Comparison of ENCODE assay signal across 9 cellular contexts in genomic region chr9:107284636-107285035, GRCh38. TPM values are rescaled to one million over a fixed set of nuclear protein-coding genes. Genes with fewer than 3 reads are reported as not detected.
DNase-seq lines count a peak whose midpoint lies in the region; ATAC-seq, FAIRE-seq and TF ChIP-seq lines count a peak whose summit lies in the region.
"Had no signal": no experiment of that assay in that cellular context is flagged by ENCODE, and none has a peak within 500 bp of the region (broad histone marks: within the 10 kb centered on the region; RNA-seq: fewer than 3 reads in every experiment).

No MANE protein-coding gene starts in this region.

- TF ChIP-seq EP300 in HepG2 (IDR thresholded peaks at IDR 0.05; ENCODE audit: low read depth in 2 of 2, low read length in 2 of 2) (peak in 1 of 2 experiments; percentile 63; a peak in 2 of 4 replicates), HepG2 (CRISPR knock-in tag; IDR thresholded peaks at IDR 0.05; ENCODE audit: borderline replicate concordance) (no peak)

- peak overlapping the region; percentile 93 for H3K27ac Mint-ChIP-seq in activated T-cell treated with anti-CD3 and anti-CD28 coated beads, Interleukin-2, amount 50 U/mL, for 24 hours
- peak overlapping the region; percentile 95 for H3K27ac Mint-ChIP-seq in activated naive CD8-positive, alpha-beta T cell treated with anti-CD3 and anti-CD28 coated beads for 36 hours

- H2AFZ ChIP-seq in HepG2 (ENCODE audit: low read length), result no peak overlapping the region

- peak in 1 of 2 experiments; percentile 73; a peak in 2 of 4 replicates for TF ChIP-seq POLR2A in HepG2 (IDR thresholded peaks at IDR 0.05; ENCODE audit: insufficient read depth in 1 of 2, low read depth in 2 of 2, low read length in 2 of 2)

- peaks cover 63% of the 10 kb centered on the region for H3K4me1 Mint-ChIP-seq in activated T-cell treated with anti-CD3 and anti-CD28 coated beads, Interleukin-2, amount 50 U/mL, for 24 hours (ENCODE audit: low read depth)
- H3K4me1 Mint-ChIP-seq in activated naive CD8-positive, alpha-beta T cell treated with anti-CD3 and anti-CD28 coated beads for 36 hours, result peaks cover 57% of the 10 kb centered on the region

- no peaks in the 10 kb centered on the region; a peak in 1 of 5 replicates for H3K36me3 ChIP-seq in HepG2 (replicated peaks in 1 of 2; ENCODE audit: control insufficient read depth in 1 of 2, insufficient read depth in 2 of 2, low read length in 2 of 2)
- no peaks in the 10 kb centered on the region for H3K36me3 ChIP-seq in tibial artery

- 3% methylated on average over 6 of the region's 6 CpGs for WGBS in HepG2 (ENCODE audit: low lambda C conversion rate)

- peaks cover 35% of the 10 kb centered on the region for H3K36me3 Mint-ChIP-seq in activated T-cell treated with anti-CD3 and anti-CD28 coated beads, Interleukin-2, amount 50 U/mL, for 24 hours (ENCODE audit: low read depth)
- peaks cover 38% of the 10 kb centered on the region for H3K36me3 Mint-ChIP-seq in activated naive CD8-positive, alpha-beta T cell treated with anti-CD3 and anti-CD28 coated beads for 36 hours

- H3K9me3 ChIP-seq in HepG2 (ENCODE audit: low read length) (no peaks in the 10 kb centered on the region), tibial artery (no peaks in the 10 kb centered on the region)

- in situ Hi-C loops in HepG2 (cut with HindIII; ENCODE audit: extremely low pct_ligation_motif_present, low pct_unique_long_range_greater_than_20kb), result no loop called here

- H3K79me2 ChIP-seq in HepG2 (ENCODE audit: insufficient read depth, low read length), result peaks cover 72% of the 10 kb centered on the region

- H3K27ac ChIP-seq in HepG2 (ENCODE audit: extremely low read length, insufficient read depth, low read length) (peak overlapping the region; percentile 98), tibial artery (peak overlapping the region; percentile 97 to 98)

- peaks cover 55% of the 10 kb centered on the region for H4K20me1 ChIP-seq in HepG2 (ENCODE audit: insufficient read depth, low read length)

- H3K27me3 Mint-ChIP-seq in activated T-cell treated with anti-CD3 and anti-CD28 coated beads, Interleukin-2, amount 50 U/mL, for 24 hours, result no peaks in the 10 kb centered on the region
- H3K27me3 Mint-ChIP-seq in activated naive CD8-positive, alpha-beta T cell treated with anti-CD3 and anti-CD28 coated beads for 36 hours, result no peaks in the 10 kb centered on the region

- POLR2A ChIA-PET in HepG2 (lab: Yijun Ruan, JAX), result interaction anchor here (1.2 to 4.6 kb wide), 5 partner anchors 15 to 35 kb away, joined by 4 to 31 read pairs (median 16); no protein-coding TSS in a partner anchor

- ATAC-seq in HepG2 (0 out of 3 replicates have a peak, but pooled peaks have one; percentile 1), HG03565 (IDR thresholded peaks at IDR 0.05; ENCODE audit: unreplicated experiment) (no peak), HG02885 (IDR thresholded peaks at IDR 0.05; ENCODE audit: poor library complexity, unreplicated experiment) (no peak)

- H3K9ac ChIP-seq in HepG2 (ENCODE audit: insufficient read depth, low read depth, low read length), result peak overlapping the region; percentile 97

- TF ChIP-seq RAD21 in HepG2 (CRISPR knock-in tag; IDR thresholded peaks at IDR 0.05), result no peak

- CTCF ChIA-PET in HepG2 (lab: Yijun Ruan, JAX; ENCODE audit: low intra/inter-chr PET ratio, low total read pairs), result no interaction called here

- peak overlapping the region; percentile 85 for H3K4me2 ChIP-seq in HepG2 (ENCODE audit: low read depth, low read length)

- peaks cover 56% of the 10 kb centered on the region for H3K4me1 ChIP-seq in HepG2 (ENCODE audit: insufficient read depth, low read length)
- peaks cover 0 to 56% (median 17%) of the 10 kb centered on the region in 4 donors for H3K4me1 ChIP-seq in tibial artery

- no peaks in the 10 kb centered on the region; a peak in 1 of 5 replicates for H3K27me3 ChIP-seq in HepG2 (ENCODE audit: control insufficient read depth in 1 of 2, insufficient read depth in 2 of 2, low read length in 2 of 2)
- no peaks in the 10 kb centered on the region for H3K27me3 ChIP-seq in tibial artery

- no TSS peak for BruUV-seq in HepG2 (replicated peaks; lab: Mats Ljungman, UMichigan)

- H3K4me3 Mint-ChIP-seq in activated T-cell treated with anti-CD3 and anti-CD28 coated beads, Interleukin-2, amount 50 U/mL, for 24 hours, result peak overlapping the region; percentile 92
- H3K4me3 Mint-ChIP-seq in activated naive CD8-positive, alpha-beta T cell treated with anti-CD3 and anti-CD28 coated beads for 36 hours, result peak overlapping the region; percentile 97

- DNase-seq in activated T-cell treated with anti-CD3 and anti-CD28 coated beads, Interleukin-2, amount 50 U/mL, for 24 hours, result no peak
- no peak for DNase-seq in activated T-cell treated with anti-CD3 and anti-CD28 coated beads, Interleukin-2, amount 50 U/mL, for 1 hour
- no peak for DNase-seq in activated naive CD8-positive, alpha-beta T cell treated with anti-CD3 and anti-CD28 coated beads for 36 hours
- peak; percentile 75 for DNase-seq in HepG2 (ENCODE audit: low spot score)
- no peak for DNase-seq in tibial artery
- no peak for DNase-seq in SIG-M5 treated with dmso at 0.1 percent for 504 hours (lab: John Stamatoyannopoulos, UW; ENCODE audit: unreplicated experiment)

- intact Hi-C loops in HepG2 (cut with micrococcal nuclease; ENCODE audit: unreplicated experiment), result loop anchor here (2.0 to 5.0 kb wide), 2 partner anchors 14 to 38 kb away; no protein-coding TSS in a partner anchor
- intact Hi-C loops in tibial artery (cut with DNase I; ENCODE audit: low total_unique reads), result loop anchor here (10.0 kb wide), 2 partner anchors 200 to 1820 kb away; partner anchors contain the start of gene KLF4

- TF ChIP-seq CTCF in HepG2 (CRISPR knock-in tag; IDR thresholded peaks at IDR 0.05), result no peak
- TF ChIP-seq CTCF in tibial artery (IDR thresholded peaks at IDR 0.05), result no peak

- H3K9me3 Mint-ChIP-seq in activated T-cell treated with anti-CD3 and anti-CD28 coated beads, Interleukin-2, amount 50 U/mL, for 24 hours, result no peaks in the 10 kb centered on the region
- H3K9me3 Mint-ChIP-seq in activated naive CD8-positive, alpha-beta T cell treated with anti-CD3 and anti-CD28 coated beads for 36 hours, result no peaks in the 10 kb centered on the region

- FAIRE-seq in HepG2 (lab: Jason Lieb, UNC), result no peak
- FAIRE-seq: G401.6 had no signal

- H3K4me3 ChIP-seq in HepG2 (replicated peaks in 1 of 3; ENCODE audit: insufficient read depth in 1 of 3, low read depth in 2 of 3, low read length in 3 of 3), result peak overlapping the region; percentile 82 to 94 (median 87); a peak in 5 of 6 replicates
- peak overlapping the region; percentile 74 to 93 for H3K4me3 ChIP-seq in tibial artery

TF ChIP-seq in HepG2, 621 proteins besides CTCF, POLR2A, EP300 and RAD21 (continues in another document):
- TF ChIP-seq FOXP1 (IDR thresholded peaks at IDR 0.05) (peak; percentile 23; the same call in 1 of the 2 replicates), FOXP1 (CRISPR knock-in tag; IDR thresholded peaks at IDR 0.05) (peak; percentile 75; the same call in 1 of the 2 replicates), SATB2 (CRISPR knock-in tag; IDR thresholded peaks at IDR 0.05) (0 out of 2 replicates have a peak, but pooled peaks have one; percentile 29), MTERF4 (CRISPR knock-in tag; IDR thresholded peaks at IDR 0.05) (no peak), TCF7 (IDR thresholded peaks at IDR 0.05; ENCODE audit: low read depth) (peak; percentile 20; the same call in 1 of the 2 replicates), SIX1 (CRISPR knock-in tag; IDR thresholded peaks at IDR 0.05; ENCODE audit: borderline replicate concordance) (0 out of 2 replicates have a peak, but pooled peaks have one; percentile 62), NFIC (IDR thresholded peaks at IDR 0.05; ENCODE audit: low read length) (0 out of 2 replicates have a peak, but pooled peaks have one; percentile 27), KDM4B (CRISPR knock-in tag; IDR thresholded peaks at IDR 0.05) (no peak), ZBTB20 (CRISPR knock-in tag; IDR thresholded peaks at IDR 0.05; ENCODE audit: borderline replicate concordance, low read depth) (no peak), TARDBP (CRISPR knock-in tag; IDR thresholded peaks at IDR 0.05) (peak; percentile 48; the same call in 1 of the 2 replicates)

RNA-seq across cellular contexts. Expression of gene RAD23B, which starts 1.6 kb away (rescaled TPM):
- 100 to 1,000 TPM; 142 to 148 TPM for total RNA-seq in activated naive CD8-positive, alpha-beta T cell treated with anti-CD3 and anti-CD28 coated beads for 36 hours
- 133 and 159 TPM in 2 replicates for total RNA-seq in HepG2 (2016; rRNA removed; fragmentation: Illumina TruSeq; extraction: Trizol)
- total RNA-seq in HepG2 (2016; cell fraction: cytosol; rRNA removed; fragmentation: Illumina TruSeq; extraction: Trizol; ENCODE audit: low read depth), result 59.7 and 60.0 TPM in 2 replicates
- 128 and 156 TPM in 2 replicates for total RNA-seq in HepG2 (2016; cell fraction: insoluble cytoplasmic fraction; rRNA removed; fragmentation: Illumina TruSeq; extraction: Trizol)
- total RNA-seq in HepG2 (2016; cell fraction: membrane; rRNA removed; fragmentation: Illumina TruSeq; extraction: Trizol), result 120 and 126 TPM in 2 replicates
- 62.9 and 65.9 TPM in 2 replicates for total RNA-seq in HepG2 (2016; cell fraction: nucleus; rRNA removed; fragmentation: Illumina TruSeq; extraction: Trizol)
- 156 and 162 TPM in 2 replicates for polyA plus RNA-seq in HepG2 (2011; rRNA removed)
- 93.8 and 114 TPM in 2 replicates for polyA plus RNA-seq in HepG2 (2011; cell fraction: cytosol; rRNA removed)
- polyA plus RNA-seq in HepG2 (2011; cell fraction: nucleus; rRNA removed), result 25.3 and 25.6 TPM in 2 replicates
- 90.7 and 110 TPM in 2 replicates for polyA plus RNA-seq in HepG2 (2012)
- polyA plus RNA-seq in HepG2 (2016; cell fraction: cytosol; fragmentation: Illumina TruSeq; extraction: Trizol; ENCODE audit: low read depth), result 26.3 and 31.4 TPM in 2 replicates
- 185 and 198 TPM in 2 replicates for polyA plus RNA-seq in HepG2 (2016; cell fraction: insoluble cytoplasmic fraction; fragmentation: Illumina TruSeq; extraction: Trizol; ENCODE audit: low read depth)
- polyA plus RNA-seq in HepG2 (2016; cell fraction: membrane; fragmentation: Illumina TruSeq; extraction: Trizol; ENCODE audit: low read depth), result 79.8 and 80.6 TPM in 2 replicates
- polyA plus RNA-seq in HepG2 (2016; cell fraction: nucleus; fragmentation: Illumina TruSeq; extraction: Trizol; ENCODE audit: insufficient read depth, low read depth), result 67.0 and 71.9 TPM in 2 replicates
- polyA minus RNA-seq in HepG2 (2011; rRNA and poly(A)+ RNA removed; ENCODE audit: low replicate concordance), result 270 and 278 TPM in 2 replicates
- 139 and 149 TPM in 2 replicates for polyA minus RNA-seq in HepG2 (2011; cell fraction: cytosol; rRNA and poly(A)+ RNA removed)
- polyA minus RNA-seq in HepG2 (2011; cell fraction: nucleus; rRNA and poly(A)+ RNA removed), result 85.5 and 87.8 TPM in 2 replicates
